8 cellular contexts compared by ENCODE assay signal in genomic region chr5:126422994-126423788, GRCh38. TPM values are rescaled to one million over a fixed set of nuclear protein-coding genes. Genes with fewer than 3 reads are reported as not detected.
DNase-seq lines count a peak whose midpoint lies in the region; ATAC-seq, FAIRE-seq and TF ChIP-seq lines count a peak whose summit lies in the region.

TSS of gene GRAMD2B (plus strand) at chr5:126423409. CDS start at chr5:126423607, 198 bp downstream.

- peak; percentile 85 for ATAC-seq in HG02759 (IDR thresholded peaks at IDR 0.05; ENCODE audit: unreplicated experiment)

- DNase-seq in GM12892 (ENCODE audit: insufficient read length) (peak; percentile 40), NCI-H146 treated with DMSO at 0.1 percent for 48 hours (lab: John Stamatoyannopoulos, UW; ENCODE audit: unreplicated experiment) (peak; percentile 62), cerebellar cortex (ENCODE audit: low spot score) (peak; percentile 30), islet precursor cell (peak; percentile 97), middle frontal gyrus (ENCODE audit: extremely low spot score, low spot score) (no peak)
- DNase-seq in activated CD4-positive, CD25-positive, alpha-beta regulatory T cell treated with anti-CD3 and anti-CD28 coated beads, Interleukin-2, amount 50 U/mL, for 72 hours, result peak; percentile 65
- DNase-seq in stimulated activated CD4-positive, alpha-beta T cell treated with anti-CD3 and anti-CD28 coated beads, Interleukin-12 subunit alpha, Interleukin-12 subunit beta, amount 100 ng/mL, for 4 hours, result peak; percentile 52

- FAIRE-seq in GM12892 (lab: Jason Lieb, UNC), result peak; percentile 99

- peak; percentile 44; the same call in 1 of the 2 replicates for TF ChIP-seq POLR2A in GM12892 (IDR thresholded peaks at IDR 0.05; ENCODE audit: low read depth, low read length)

RNA-seq across cellular contexts. Expression of gene GRAMD2B, which starts in this region (rescaled TPM):
- 5.2 TPM for polyA plus RNA-seq in GM12892 (2012; ENCODE audit: missing spikeins)
